Comparison of ENCODE assay signal across 29 cellular contexts in the genomic region with DNA sequence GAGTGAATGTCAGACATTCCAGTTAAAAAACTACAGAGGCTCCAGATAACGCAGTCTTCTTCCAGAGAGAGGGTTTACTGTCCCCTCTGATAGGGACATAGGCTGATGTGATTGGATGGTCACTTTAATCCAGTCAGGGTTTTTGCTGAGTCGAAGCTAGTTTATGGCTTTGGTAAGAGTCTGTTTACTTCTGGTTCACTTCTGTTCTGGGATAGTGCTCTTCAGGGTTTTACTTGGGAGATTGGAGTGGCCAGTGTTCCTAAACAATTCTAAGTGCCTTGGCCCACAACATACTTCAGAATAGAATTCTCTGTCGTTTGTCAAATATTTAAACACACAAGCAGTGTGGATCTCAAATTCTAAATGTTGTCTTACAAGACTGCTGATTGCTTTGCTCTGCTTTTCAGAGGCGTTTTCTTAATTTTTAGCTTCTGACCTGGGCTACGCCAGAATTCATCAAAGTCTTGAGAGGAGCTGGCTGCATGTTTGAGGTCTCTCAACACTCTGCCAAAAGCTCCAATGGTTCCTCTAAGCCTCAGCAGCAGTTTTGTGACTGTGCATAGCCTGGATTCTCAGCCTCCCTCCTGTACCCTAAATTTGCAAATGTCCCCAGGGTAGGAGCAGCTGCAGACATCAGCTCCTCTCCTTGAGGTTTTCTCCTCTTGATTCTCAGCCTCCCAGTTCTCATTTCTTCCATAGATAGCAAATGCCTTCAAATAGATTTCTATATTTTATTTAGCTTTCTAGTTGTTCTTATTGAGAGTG.
"Had no signal": no experiment of that assay in that cellular context is flagged by ENCODE, and none has a peak within 500 bp of the region (broad histone marks: within the 10 kb centered on the region; RNA-seq: fewer than 3 reads in every experiment).

No MANE protein-coding gene starts in this region.

- H3K27me3 ChIP-seq: esophagus squamous epithelium, heart right ventricle, ovary, sigmoid colon, testis, transverse colon had no signal

- H3K4me3 Mint-ChIP-seq: activated T-cell treated with anti-CD3 and anti-CD28 coated beads, Interleukin-2, amount 50 U/mL, for 24 hours; naive thymus-derived CD4-positive, alpha-beta T cell had no signal

- H3K36me3 ChIP-seq: heart right ventricle, lower lobe of right lung, ovary, prostate gland, sigmoid colon, transverse colon, WERI-Rb-1 had no signal

- ATAC-seq: activated CD4-positive, CD25-positive, alpha-beta regulatory T cell treated with anti-CD3 and anti-CD28 coated beads, Interleukin-2, amount 50 U/mL, for 24 hours; activated naive CD4-positive, alpha-beta T cell treated with anti-CD3 and anti-CD28 coated beads, Interleukin-2, amount 50 U/mL, for 72 hours; heart right ventricle; left lobe of liver; naive thymus-derived CD4-positive, alpha-beta T cell; stimulated activated naive CD8-positive, alpha-beta T cell treated with anti-CD3 and anti-CD28 coated beads, Interleukin-15, Interleukin-2, amounts not matched to agents 100 U/mL and 50 U/mL, for 24 hours had no signal

- FAIRE-seq: urothelium cell line had no signal

- H3K27ac Mint-ChIP-seq: activated naive CD4-positive, alpha-beta T cell treated with anti-CD3 and anti-CD28 coated beads, Interleukin-2, amount 50 U/mL, for 72 hours; activated T-cell treated with anti-CD3 and anti-CD28 coated beads, Interleukin-2, amount 50 U/mL, for 24 hours; naive thymus-derived CD4-positive, alpha-beta T cell had no signal

- H3K4me3 ChIP-seq: esophagus squamous epithelium, heart right ventricle, lower lobe of right lung, ovary, prostate gland, sigmoid colon, testis, transverse colon had no signal

- DNase-seq: activated CD4-positive, alpha-beta T cell treated with anti-CD3 and anti-CD28 coated beads for 48 hours; activated CD4-positive, alpha-beta T cell treated with anti-CD3 and anti-CD28 coated beads, Interleukin-2, amount 50 U/mL, for 48 hours; activated CD8-positive, alpha-beta memory T cell treated with anti-CD3 and anti-CD28 coated beads, Interleukin-2, amount 50 U/mL, for 48 hours; activated gamma-delta T cell; activated T-cell treated with anti-CD3 and anti-CD28 coated beads, Interleukin-2, amount 50 U/mL, for 24 hours; anterior cingulate cortex; dermis blood vessel endothelial cell; effector CD4-positive, alpha-beta T cell; esophagus squamous epithelium; foreskin melanocyte; heart right ventricle; lower lobe of right lung; mesendoderm; naive thymus-derived CD4-positive, alpha-beta T cell; ovary; sigmoid colon; stimulated activated CD4-positive, alpha-beta T cell treated with anti-CD3 and anti-CD28 coated beads, Interleukin-15, amount 100 ng/mL, for 24 hours; stimulated activated naive CD8-positive, alpha-beta T cell treated with anti-CD3 and anti-CD28 coated beads, Interleukin-15, Interleukin-2, amounts not matched to agents 100 U/mL and 50 U/mL, for 24 hours; T-helper 1 cell; T1000; testis; transverse colon; WERI-Rb-1 had no signal

- H3K27me3 Mint-ChIP-seq: activated T-cell treated with anti-CD3 and anti-CD28 coated beads, Interleukin-2, amount 50 U/mL, for 24 hours; naive thymus-derived CD4-positive, alpha-beta T cell had no signal

- H3K9me3 ChIP-seq: esophagus squamous epithelium, lower lobe of right lung, ovary, prostate gland, sigmoid colon, testis, transverse colon had no signal

- H3K4me1 ChIP-seq: esophagus squamous epithelium, prostate gland, testis had no signal

- H3K27ac ChIP-seq: epithelial cell of prostate, esophagus squamous epithelium, heart right ventricle, lower lobe of right lung, ovary, prostate gland, testis, WERI-Rb-1 had no signal
